22 cellular contexts compared by ENCODE assay signal in genomic region chr1:203088441-203088840, GRCh38. TPM values are rescaled to one million over a fixed set of nuclear protein-coding genes. Genes with fewer than 3 reads are reported as not detected.
"Had no signal": no experiment of that assay in that cellular context is flagged by ENCODE, and none has a peak within 500 bp of the region (broad histone marks: within the 10 kb centered on the region; RNA-seq: fewer than 3 reads in every experiment).

No MANE protein-coding gene starts in this region.

- H3K4me1 ChIP-seq: pancreas, thyroid gland had no signal

- H3K36me3 ChIP-seq: pancreas, thyroid gland had no signal

- H3K4me2 ChIP-seq: hepatocyte had no signal

- H3K27ac ChIP-seq: hepatocyte, pancreas, psoas muscle, thyroid gland had no signal

- H3K4me3 ChIP-seq: hepatocyte, pancreas, psoas muscle, thyroid gland had no signal

- H3K9me3 ChIP-seq: pancreas, psoas muscle, thyroid gland had no signal

- DNase-seq: activated B cell treated with CpG ODN at 0.5 μM for 24 hours; activated CD4-positive, alpha-beta memory T cell treated with anti-CD3 and anti-CD28 coated beads for 36 hours; activated CD4-positive, alpha-beta T cell treated with anti-CD3 and anti-CD28 coated beads for 36 hours; activated effector memory CD4-positive, alpha-beta T cell treated with anti-CD3 and anti-CD28 coated beads, Interleukin-2, amount 50 U/mL, for 16 hours; activated naive CD4-positive, alpha-beta T cell treated with anti-CD3 and anti-CD28 coated beads, Interleukin-2, amount 10 ng/mL, durations not matched to agents 7 days and 5 days; activated T-cell treated with anti-CD3 and anti-CD28 coated beads for 4 hours; effector CD8-positive, alpha-beta T cell; foreskin melanocyte; psoas muscle; right cardiac atrium; stimulated activated CD4-positive, alpha-beta T cell treated with anti-CD3 and anti-CD28 coated beads, Interleukin-12 subunit alpha, Interleukin-12 subunit beta, amount 100 ng/mL, for 4 hours; stimulated activated CD4-positive, alpha-beta T cell treated with anti-CD3 and anti-CD28 coated beads, Interleukin-4, amount 100 ng/mL, for 4 hours; stimulated activated naive CD8-positive, alpha-beta T cell treated with anti-CD3 and anti-CD28 coated beads, Interleukin-15, Interleukin-2, amounts not matched to agents 100 U/mL and 50 U/mL, for 24 hours; substantia nigra; T-helper 9 cell; thyroid gland had no signal

- H3K4me3 Mint-ChIP-seq: activated B cell treated with CpG ODN at 0.5 μM for 24 hours; activated CD4-positive, alpha-beta memory T cell treated with anti-CD3 and anti-CD28 coated beads for 36 hours; activated CD4-positive, alpha-beta T cell treated with anti-CD3 and anti-CD28 coated beads for 36 hours; activated naive CD4-positive, alpha-beta T cell treated with anti-CD3 and anti-CD28 coated beads, Interleukin-2, amount 10 ng/mL, durations not matched to agents 7 days and 5 days had no signal

- H3K79me2 ChIP-seq: hepatocyte had no signal

- H3K36me3 Mint-ChIP-seq: activated CD4-positive, alpha-beta memory T cell treated with anti-CD3 and anti-CD28 coated beads for 36 hours; activated naive CD4-positive, alpha-beta T cell treated with anti-CD3 and anti-CD28 coated beads, Interleukin-2, amount 10 ng/mL, durations not matched to agents 7 days and 5 days had no signal

- H3K27me3 ChIP-seq: hepatocyte, pancreas, thyroid gland had no signal

- H3K27ac Mint-ChIP-seq: activated B cell treated with CpG ODN at 0.5 μM for 24 hours; activated CD4-positive, alpha-beta memory T cell treated with anti-CD3 and anti-CD28 coated beads for 36 hours; activated CD4-positive, alpha-beta T cell treated with anti-CD3 and anti-CD28 coated beads for 36 hours; activated naive CD4-positive, alpha-beta T cell treated with anti-CD3 and anti-CD28 coated beads, Interleukin-2, amount 10 ng/mL, durations not matched to agents 7 days and 5 days had no signal

- H3K4me1 Mint-ChIP-seq: activated B cell treated with CpG ODN at 0.5 μM for 24 hours; activated CD4-positive, alpha-beta T cell treated with anti-CD3 and anti-CD28 coated beads for 36 hours; activated naive CD4-positive, alpha-beta T cell treated with anti-CD3 and anti-CD28 coated beads, Interleukin-2, amount 10 ng/mL, durations not matched to agents 7 days and 5 days had no signal

- H3K9me3 Mint-ChIP-seq: activated B cell treated with CpG ODN at 0.5 μM for 24 hours; activated CD4-positive, alpha-beta memory T cell treated with anti-CD3 and anti-CD28 coated beads for 36 hours; activated naive CD4-positive, alpha-beta T cell treated with anti-CD3 and anti-CD28 coated beads, Interleukin-2, amount 10 ng/mL, durations not matched to agents 7 days and 5 days had no signal

RNA-seq across cellular contexts. Expression of gene MYOG, which starts 2.6 kb away (rescaled TPM):
- total RNA-seq: activated B cell treated with CpG ODN at 0.5 μM for 24 hours; activated CD4-positive, alpha-beta memory T cell treated with anti-CD3 and anti-CD28 coated beads for 36 hours; activated CD4-positive, alpha-beta T cell treated with anti-CD3 and anti-CD28 coated beads for 36 hours; chondrocyte; hepatocyte; liver; pancreas; right cardiac atrium; T-helper 1 cell treated with Interleukin-12 subunit alpha and Interleukin-12 subunit beta and Interleukin-4 antibody, amounts not matched to agents 30 ng/mL and 1 ng/mL, for 36 hours; thyroid gland had no signal
- polyA plus RNA-seq: esophagus, hepatocyte, liver, right cardiac atrium had no signal

RNA-seq across cellular contexts. Expression of gene ADORA1, which starts 39.1 kb away (rescaled TPM):
- total RNA-seq: activated B cell treated with CpG ODN at 0.5 μM for 24 hours; activated CD4-positive, alpha-beta memory T cell treated with anti-CD3 and anti-CD28 coated beads for 36 hours; activated CD4-positive, alpha-beta T cell treated with anti-CD3 and anti-CD28 coated beads for 36 hours; T-helper 1 cell treated with Interleukin-12 subunit alpha and Interleukin-12 subunit beta and Interleukin-4 antibody, amounts not matched to agents 30 ng/mL and 1 ng/mL, for 36 hours had no signal
